Comparison of ENCODE assay signal across 17 cellular contexts in the genomic region with DNA sequence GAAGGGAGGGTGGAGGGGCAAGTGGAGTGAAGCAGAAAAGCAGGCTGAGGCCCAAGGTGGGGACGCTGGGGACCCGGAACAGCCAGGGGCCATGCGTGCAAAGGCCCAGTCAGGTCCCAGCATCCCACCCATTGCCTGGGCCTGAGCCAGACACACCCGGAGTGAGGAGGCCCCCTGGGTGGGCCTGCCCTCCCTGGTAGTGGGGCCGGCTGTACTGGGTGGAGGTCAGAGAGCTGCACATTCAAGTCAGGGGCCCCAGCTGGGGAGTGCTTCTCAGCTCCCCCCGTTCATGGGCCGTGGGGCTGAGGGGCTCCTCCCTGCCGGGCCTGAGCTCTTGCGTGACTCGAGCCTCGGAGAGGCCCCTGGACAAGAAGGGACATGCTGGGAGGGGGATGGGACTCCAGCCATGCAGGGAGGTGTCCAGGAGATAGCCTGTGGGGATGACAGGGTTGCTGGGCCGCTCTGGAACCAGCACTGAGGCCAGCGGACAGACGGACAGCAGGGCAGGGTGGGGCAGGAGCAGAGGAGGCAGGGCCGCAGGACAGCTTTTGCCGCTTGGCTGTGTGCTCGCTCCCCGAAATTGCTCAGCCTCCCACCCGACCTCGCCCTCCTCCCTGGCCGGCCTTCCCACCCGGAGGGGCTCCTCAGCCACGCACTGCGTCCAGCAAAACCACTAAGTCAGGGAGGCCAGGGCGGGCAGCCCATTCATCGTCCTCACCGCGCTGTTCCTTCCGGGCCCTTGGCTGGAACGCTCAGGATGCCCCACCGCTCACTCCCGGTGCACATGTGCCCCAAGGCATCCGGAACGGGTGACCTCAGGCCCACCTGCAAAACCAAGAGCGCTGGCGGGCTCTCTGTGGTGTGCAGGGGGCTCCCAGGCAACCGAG. TPM values are rescaled to one million over a fixed set of nuclear protein-coding genes. Genes with fewer than 3 reads are reported as not detected.
A peak's percentile ranks its signal among the peaks of the same experiment; 100 is the strongest.
DNase-seq lines count a peak whose midpoint lies in the region; ATAC-seq, FAIRE-seq and TF ChIP-seq lines count a peak whose summit lies in the region.
"Had no signal": no experiment of that assay in that cellular context is flagged by ENCODE, and none has a peak within 500 bp of the region (broad histone marks: within the 10 kb centered on the region; RNA-seq: fewer than 3 reads in every experiment).

No MANE protein-coding gene starts in this region.

- WGBS in tibial nerve, 2 donors = 65 to 66% methylated on average over 30 to 32 of the region's 37 CpGs

- H3K36me3 Mint-ChIP-seq in natural killer cell treated with Interleukin-12 subunit alpha and Interleukin-12 subunit beta and Interleukin-15 and Interleukin-18, amount 100 ng/mL, for 72 hours = no peaks in the 10 kb centered on the region
- H3K36me3 Mint-ChIP-seq in CD8-positive, alpha-beta T cell = no peaks in the 10 kb centered on the region
- H3K36me3 Mint-ChIP-seq: activated CD4-positive, alpha-beta memory T cell treated with anti-CD3 and anti-CD28 coated beads for 36 hours had no signal

- H3K27ac Mint-ChIP-seq in natural killer cell treated with Interleukin-12 subunit alpha and Interleukin-12 subunit beta and Interleukin-15 and Interleukin-18, amount 100 ng/mL, for 72 hours = no peak overlapping the region
- H3K27ac Mint-ChIP-seq in CD8-positive, alpha-beta T cell = no peak overlapping the region
- H3K27ac Mint-ChIP-seq: activated CD4-positive, alpha-beta memory T cell treated with anti-CD3 and anti-CD28 coated beads for 36 hours; activated T-helper 1 cell treated with anti-CD3 and anti-CD28 coated beads, Interleukin-12 subunit alpha, Interleukin-12 subunit beta, Interleukin-2, Interleukin-4 antibody, amounts not matched to agents 30 ng/mL and 10 ng/mL and 1 ng/mL, durations not matched to agents 14 hours and 24 hours and 36 hours had no signal

- POLR2A ChIA-PET in CD8-positive, alpha-beta T cell (lab: Charles Lee) = interaction anchor here (0.8 kb wide), 1 partner anchor 10 kb away, joined by 3 read pairs; no protein-coding TSS in a partner anchor

- no peaks in the 10 kb centered on the region for H3K9me3 Mint-ChIP-seq in natural killer cell treated with Interleukin-12 subunit alpha and Interleukin-12 subunit beta and Interleukin-15 and Interleukin-18, amount 100 ng/mL, for 72 hours
- no peaks in the 10 kb centered on the region for H3K9me3 Mint-ChIP-seq in CD8-positive, alpha-beta T cell
- H3K9me3 Mint-ChIP-seq: activated CD4-positive, alpha-beta memory T cell treated with anti-CD3 and anti-CD28 coated beads for 36 hours; activated T-helper 1 cell treated with anti-CD3 and anti-CD28 coated beads, Interleukin-12 subunit alpha, Interleukin-12 subunit beta, Interleukin-2, Interleukin-4 antibody, amounts not matched to agents 30 ng/mL and 10 ng/mL and 1 ng/mL, durations not matched to agents 14 hours and 24 hours and 36 hours had no signal

- H3K36me3 ChIP-seq in tibial nerve = no peaks in the 10 kb centered on the region
- no peaks in the 10 kb centered on the region for H3K36me3 ChIP-seq in CD8-positive, alpha-beta T cell (ENCODE audit: insufficient read depth, low read length)
- H3K36me3 ChIP-seq: BLaER1 treated with 17β-estradiol and CSF1 and Interleukin-3, amounts not matched to agents 10 nM and 100 nM had no signal

- FAIRE-seq in GM19239 (lab: Jason Lieb, UNC) = no peak

- H3K4me3 Mint-ChIP-seq in natural killer cell treated with Interleukin-12 subunit alpha and Interleukin-12 subunit beta and Interleukin-15 and Interleukin-18, amount 100 ng/mL, for 72 hours = no peak overlapping the region
- no peak overlapping the region for H3K4me3 Mint-ChIP-seq in CD8-positive, alpha-beta T cell
- H3K4me3 Mint-ChIP-seq: activated CD4-positive, alpha-beta memory T cell treated with anti-CD3 and anti-CD28 coated beads for 36 hours; activated T-helper 1 cell treated with anti-CD3 and anti-CD28 coated beads, Interleukin-12 subunit alpha, Interleukin-12 subunit beta, Interleukin-2, Interleukin-4 antibody, amounts not matched to agents 30 ng/mL and 10 ng/mL and 1 ng/mL, durations not matched to agents 14 hours and 24 hours and 36 hours had no signal

- peaks cover 0 to 7% of the 10 kb centered on the region in 2 donors for H3K4me1 Mint-ChIP-seq in natural killer cell treated with Interleukin-12 subunit alpha and Interleukin-12 subunit beta and Interleukin-15 and Interleukin-18, amount 100 ng/mL, for 72 hours (ENCODE audit: low read depth in 2 of 2)
- H3K4me1 Mint-ChIP-seq in CD8-positive, alpha-beta T cell (ENCODE audit: low read depth) = peaks cover 11% of the 10 kb centered on the region

- no peaks in the 10 kb centered on the region for H3K27me3 ChIP-seq in tibial nerve
- no peaks in the 10 kb centered on the region for H3K27me3 ChIP-seq in CD8-positive, alpha-beta T cell (ENCODE audit: insufficient read depth, low read length)

- no peak for TF ChIP-seq POLR2A in tibial nerve (IDR thresholded peaks at IDR 0.05)

- intact Hi-C loops in Right ventricle myocardium inferior (cut with DNase I) = no loop called here
- intact Hi-C loops in CD8-positive, alpha-beta T cell (cut with DNase I, micrococcal nuclease) = no loop called here

- TF ChIP-seq EP300 in tibial nerve (IDR thresholded peaks at IDR 0.05) = no peak

- ATAC-seq in Right ventricle myocardium inferior = peak; percentile 65
- ATAC-seq in natural killer cell treated with Interleukin-12 subunit alpha and Interleukin-12 subunit beta and Interleukin-15 and Interleukin-18, amount 100 ng/mL, for 72 hours = no peak
- ATAC-seq in HG03039 (IDR thresholded peaks at IDR 0.05; ENCODE audit: unreplicated experiment) = no peak
- no peak for ATAC-seq in CD8-positive, alpha-beta T cell

- TF ChIP-seq CTCF in tibial nerve (IDR thresholded peaks at IDR 0.05) = no peak
- TF ChIP-seq CTCF in CD8-positive, alpha-beta T cell (IDR thresholded peaks at IDR 0.05) = no peak

- CTCF ChIA-PET in CD8-positive, alpha-beta T cell (lab: Charles Lee) = no interaction called here

- H3K4me1 ChIP-seq in tibial nerve = peaks cover 0 to 65% (median 3%) of the 10 kb centered on the region in 4 donors
- H3K4me1 ChIP-seq in CD8-positive, alpha-beta T cell (ENCODE audit: insufficient read depth, low read length) = peaks cover 4% of the 10 kb centered on the region

- DNase-seq in HPDE6-E6E7 (ENCODE audit: extremely low spot score) (peak; percentile 50), Right ventricle myocardium inferior (ENCODE audit: missing footprints) (peak; percentile 66), myocyte (ENCODE audit: low read depth) (peak; percentile 5), tibial nerve (ENCODE audit: low spot score in 2 of 2) (no peak), GM19239 (ENCODE audit: insufficient read length, low spot score) (no peak)
- DNase-seq in natural killer cell treated with Interleukin-12 subunit alpha and Interleukin-12 subunit beta and Interleukin-15 and Interleukin-18, amount 100 ng/mL, for 72 hours (ENCODE audit: low spot score) = no peak
- DNase-seq in CD8-positive, alpha-beta T cell = no peak
- DNase-seq: activated CD4-positive, alpha-beta memory T cell treated with anti-CD3 and anti-CD28 coated beads for 36 hours; GOT3; NCI-H2081 treated with DMSO at 0.1 percent for 48 hours; NCI-H526 had no signal

- no peaks in the 10 kb centered on the region for H3K9me3 ChIP-seq in tibial nerve
- no peaks in the 10 kb centered on the region for H3K9me3 ChIP-seq in CD8-positive, alpha-beta T cell (ENCODE audit: low read length)
- H3K9me3 ChIP-seq: BLaER1 treated with 17β-estradiol and CSF1 and Interleukin-3, amounts not matched to agents 10 nM and 100 nM had no signal

- H3K27ac ChIP-seq in tibial nerve = peak overlapping the region in 3 of 4 donors; percentile 53 to 76 (median 60)
- H3K27ac ChIP-seq in CD8-positive, alpha-beta T cell (ENCODE audit: low read depth, low read length) = no peak overlapping the region
- H3K27ac ChIP-seq: BLaER1 treated with 17β-estradiol and CSF1 and Interleukin-3, amounts not matched to agents 10 nM and 100 nM had no signal

- peaks cover 10 to 13% of the 10 kb centered on the region in 2 donors for H3K27me3 Mint-ChIP-seq in natural killer cell treated with Interleukin-12 subunit alpha and Interleukin-12 subunit beta and Interleukin-15 and Interleukin-18, amount 100 ng/mL, for 72 hours
- peaks cover 9% of the 10 kb centered on the region for H3K27me3 Mint-ChIP-seq in CD8-positive, alpha-beta T cell (ENCODE audit: low read depth)

- H3K4me3 ChIP-seq in tibial nerve = no peak overlapping the region
- no peak overlapping the region for H3K4me3 ChIP-seq in CD8-positive, alpha-beta T cell (ENCODE audit: low read depth, low read length)
- H3K4me3 ChIP-seq: BLaER1 treated with 17β-estradiol and CSF1 and Interleukin-3, amounts not matched to agents 10 nM and 100 nM had no signal

RNA-seq across cellular contexts. Expression of gene TNNT3, which starts 7.9 kb away (rescaled TPM):
- total RNA-seq in Right ventricle myocardium inferior (36.3 TPM), myocyte (1,570 and 2,000 TPM in 2 replicates), tibial nerve (1 to 10 TPM; 4.4 to 8.6 (median 6.1) TPM)
- 496 TPM for polyA plus RNA-seq in myocyte (2012)
- under 1 TPM in 1 of 2 donors, not detected in 1; 0.33 TPM for total RNA-seq in natural killer cell treated with Interleukin-12 subunit alpha and Interleukin-12 subunit beta and Interleukin-15 and Interleukin-18, amount 100 ng/mL, for 72 hours
- 10 to 100 TPM; 18.6 to 19.2 TPM for total RNA-seq in CD8-positive, alpha-beta T cell
- total RNA-seq: glomerular endothelial cell, kidney epithelial cell, progenitor cell of endocrine pancreas had no signal

RNA-seq across cellular contexts. Expression of gene MRPL23, which starts 19.7 kb away (rescaled TPM):
- total RNA-seq in Right ventricle myocardium inferior (107 TPM), myocyte (95.2 and 101 TPM in 2 replicates), tibial nerve (100 to 1,000 TPM in 3 of 4 donors, 10 to 100 TPM in 1; 81.9 to 139 (median 136) TPM)
- 76.2 TPM for polyA plus RNA-seq in myocyte (2012)
- total RNA-seq in natural killer cell treated with Interleukin-12 subunit alpha and Interleukin-12 subunit beta and Interleukin-15 and Interleukin-18, amount 100 ng/mL, for 72 hours = 10 to 100 TPM; 81.3 to 89.7 TPM
- 10 to 100 TPM; 31.4 to 31.7 TPM for total RNA-seq in CD8-positive, alpha-beta T cell

RNA-seq across cellular contexts. Expression of gene PRR33, which starts 35.7 kb away (rescaled TPM):
- total RNA-seq in Right ventricle myocardium inferior (5.0 TPM), myocyte (1.4 and 3.9 TPM in 2 replicates), tibial nerve (not detected)
- polyA plus RNA-seq in myocyte (2012) = 5.2 TPM
- total RNA-seq in natural killer cell treated with Interleukin-12 subunit alpha and Interleukin-12 subunit beta and Interleukin-15 and Interleukin-18, amount 100 ng/mL, for 72 hours = not detected
- not detected for total RNA-seq in CD8-positive, alpha-beta T cell
- total RNA-seq: glomerular endothelial cell, kidney epithelial cell, progenitor cell of endocrine pancreas had no signal

Comparison
In these comparisons a context has a peak if more than half of its experiments do, and no peak if none do; other contexts are left out.
1. DNase-seq: peak in HPDE6-E6E7 (single experiment), Right ventricle myocardium inferior (single experiment) and myocyte (single experiment); none in tibial nerve (0 of 2), GM19239 (single experiment), natural killer cell treated with Interleukin-12 subunit alpha and Interleukin-12 subunit beta and Interleukin-15 and Interleukin-18, amount 100 ng/mL, for 72 hours (single experiment) and CD8-positive, alpha-beta T cell (0 of 7).
2. RNA of gene TNNT3, which starts 7.9 kb away (total RNA-seq): 1,570 to 2,000 TPM in myocyte; 36.3 TPM in Right ventricle myocardium inferior (single experiment), 18.6 to 19.2 TPM in CD8-positive, alpha-beta T cell, 4.4 to 8.6 TPM in tibial nerve and 0.33 TPM in natural killer cell treated with Interleukin-12 subunit alpha and Interleukin-12 subunit beta and Interleukin-15 and Interleukin-18, amount 100 ng/mL, for 72 hours; every median in the first group is over 10 times any median in the second.